ENCODE assay signal across 14 cellular contexts in the genomic region with DNA sequence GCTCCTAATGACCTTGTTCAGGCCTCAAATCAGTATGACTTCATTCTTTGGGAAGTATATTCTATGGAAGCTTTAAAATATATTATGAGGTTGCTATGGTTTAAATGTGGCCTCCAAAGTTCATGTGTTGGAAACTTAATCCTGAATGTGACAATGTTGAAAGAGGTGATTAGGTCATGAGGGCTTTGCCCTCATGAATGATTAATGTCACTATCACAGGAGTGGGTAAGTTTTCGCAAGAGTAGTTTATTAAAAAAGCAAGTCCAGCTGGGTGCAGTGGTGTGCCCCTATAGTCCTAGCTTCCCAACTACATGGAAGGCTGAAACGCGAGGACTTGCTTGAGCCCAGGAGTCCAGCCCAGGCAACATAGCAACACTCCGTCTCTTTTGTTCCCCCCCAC.
DNase-seq lines count a peak whose midpoint lies in the region; ATAC-seq lines count a peak whose summit lies in the region.
"Had no signal": no experiment of that assay in that cellular context is flagged by ENCODE, and none has a peak within 500 bp of the region (broad histone marks: within the 10 kb centered on the region; RNA-seq: fewer than 3 reads in every experiment).

No MANE protein-coding gene starts in this region.

- no peak overlapping the region for H3K4me3 Mint-ChIP-seq in dendritic cell treated with granulocyte-macrophage colony-stimulating factor and Interleukin-4, amounts not matched to agents 40 ng/mL and 50 ng/mL, for 4 days
- no peak overlapping the region for H3K4me3 Mint-ChIP-seq in stimulated activated memory B cell treated with anti-CD40 and anti-IgM and Interleukin-4, amounts not matched to agents 10 μg/mL and 1 μg/mL and 100 μg/mL, for 72 hours

- ATAC-seq in stimulated activated memory B cell treated with anti-CD40 and anti-IgM and Interleukin-4, amounts not matched to agents 10 μg/mL and 1 μg/mL and 100 μg/mL, for 72 hours = no peak
- ATAC-seq in left ventricle myocardium superior = no peak
- ATAC-seq: K562 had no signal

- intact Hi-C loops in dendritic cell treated with granulocyte-macrophage colony-stimulating factor and Interleukin-4, amounts not matched to agents 40 ng/mL and 50 ng/mL, for 4 days (cut with micrococcal nuclease) = loop anchor here (5.0 to 10.0 kb wide), 2 partner anchors 102 to 170 kb away; a partner anchor contains a TSS
- intact Hi-C loops in left ventricle myocardium superior (cut with micrococcal nuclease) = loop anchor here (10.0 kb wide), 1 partner anchor 162 kb away; no protein-coding TSS in a partner anchor

- no peaks in the 10 kb centered on the region for H3K9me3 Mint-ChIP-seq in dendritic cell treated with granulocyte-macrophage colony-stimulating factor and Interleukin-4, amounts not matched to agents 40 ng/mL and 50 ng/mL, for 4 days
- no peaks in the 10 kb centered on the region for H3K9me3 Mint-ChIP-seq in stimulated activated memory B cell treated with anti-CD40 and anti-IgM and Interleukin-4, amounts not matched to agents 10 μg/mL and 1 μg/mL and 100 μg/mL, for 72 hours

- peak overlapping the region; percentile 75 for H3K27ac Mint-ChIP-seq in dendritic cell treated with granulocyte-macrophage colony-stimulating factor and Interleukin-4, amounts not matched to agents 40 ng/mL and 50 ng/mL, for 4 days
- H3K27ac Mint-ChIP-seq in stimulated activated memory B cell treated with anti-CD40 and anti-IgM and Interleukin-4, amounts not matched to agents 10 μg/mL and 1 μg/mL and 100 μg/mL, for 72 hours = peak overlapping the region; percentile 89

- DNase-seq in NCI-H510A treated with DMSO at 0.1 percent for 48 hours (lab: John Stamatoyannopoulos, UW) = peak; percentile 18
- DNase-seq in NCI-H510A (lab: John Stamatoyannopoulos, UW) = no peak
- DNase-seq in MV-4-11 (lab: John Stamatoyannopoulos, UW) = peak; percentile 52
- no peak for DNase-seq in left ventricle myocardium superior
- no peak for DNase-seq in EL
- DNase-seq: DMS 273 treated with DMSO at 0.1 percent for 48 hours, GF-D8, GOT3, NCI-H1092, NCI-H526, RPMI8226 had no signal

- H3K36me3 Mint-ChIP-seq in dendritic cell treated with granulocyte-macrophage colony-stimulating factor and Interleukin-4, amounts not matched to agents 40 ng/mL and 50 ng/mL, for 4 days (ENCODE audit: low read depth) = peaks cover 15% of the 10 kb centered on the region
- H3K36me3 Mint-ChIP-seq in stimulated activated memory B cell treated with anti-CD40 and anti-IgM and Interleukin-4, amounts not matched to agents 10 μg/mL and 1 μg/mL and 100 μg/mL, for 72 hours = peaks cover 24% of the 10 kb centered on the region

- H3K27me3 Mint-ChIP-seq in dendritic cell treated with granulocyte-macrophage colony-stimulating factor and Interleukin-4, amounts not matched to agents 40 ng/mL and 50 ng/mL, for 4 days = no peaks in the 10 kb centered on the region
- H3K27me3 Mint-ChIP-seq in stimulated activated memory B cell treated with anti-CD40 and anti-IgM and Interleukin-4, amounts not matched to agents 10 μg/mL and 1 μg/mL and 100 μg/mL, for 72 hours = no peaks in the 10 kb centered on the region

- H3K4me1 Mint-ChIP-seq in dendritic cell treated with granulocyte-macrophage colony-stimulating factor and Interleukin-4, amounts not matched to agents 40 ng/mL and 50 ng/mL, for 4 days (ENCODE audit: low read depth) = peaks cover 76% of the 10 kb centered on the region
- peaks cover 45% of the 10 kb centered on the region for H3K4me1 Mint-ChIP-seq in stimulated activated memory B cell treated with anti-CD40 and anti-IgM and Interleukin-4, amounts not matched to agents 10 μg/mL and 1 μg/mL and 100 μg/mL, for 72 hours

Comparison
In these comparisons a context has a peak if more than half of its experiments do, and no peak if none do; other contexts are left out.
1. DNase-seq: peak in NCI-H510A treated with DMSO at 0.1 percent for 48 hours (single experiment) and MV-4-11 (single experiment); none in NCI-H510A (single experiment), left ventricle myocardium superior (single experiment) and EL (single experiment).